In the genomic region with DNA sequence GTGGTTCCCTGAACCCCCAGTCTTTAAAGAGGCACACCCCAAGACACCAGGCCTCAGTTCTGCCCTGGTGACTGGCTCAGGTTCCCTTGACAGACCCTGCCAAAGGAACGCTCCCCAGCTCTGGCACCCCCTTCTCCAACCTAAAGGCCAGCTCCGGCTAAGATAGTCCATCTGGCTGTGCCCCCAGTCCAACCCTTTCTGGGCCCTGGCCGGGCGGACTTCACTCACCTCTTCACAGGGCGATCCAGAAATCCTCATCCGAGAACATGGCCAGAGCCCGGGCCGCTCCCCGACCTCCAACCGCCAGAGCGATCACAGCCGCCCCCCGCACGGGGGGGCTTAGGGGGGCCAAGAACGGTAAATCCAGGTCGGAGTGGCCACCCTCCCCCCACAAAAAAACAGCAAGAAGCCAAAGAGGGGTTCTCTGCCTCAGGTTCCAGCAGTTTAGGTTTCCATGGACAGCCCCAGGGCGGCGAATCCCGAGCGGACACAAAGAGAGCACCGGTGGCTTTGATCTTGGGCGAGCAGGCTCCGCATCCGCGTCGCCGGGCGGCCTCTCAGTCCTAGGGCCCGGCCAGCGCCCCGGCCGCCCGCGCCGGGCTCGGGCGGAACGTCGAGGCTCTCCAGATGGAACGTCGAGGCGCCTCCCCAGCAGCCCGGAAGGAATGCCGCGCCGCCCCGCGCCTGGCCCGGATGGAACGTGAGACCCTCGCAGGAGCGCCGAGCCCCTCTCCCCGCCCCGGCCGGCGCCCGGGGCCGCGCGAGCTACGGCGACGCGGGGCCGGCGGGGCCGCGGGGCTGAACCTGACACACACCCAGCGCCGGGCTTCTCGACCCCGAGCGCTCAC, we compare ENCODE assay signal across 8 cellular contexts. TPM values are rescaled to one million over a fixed set of nuclear protein-coding genes. Genes with fewer than 3 reads are reported as not detected.
A peak's percentile ranks its signal among the peaks of the same experiment; 100 is the strongest.
DNase-seq lines count a peak whose midpoint lies in the region; ATAC-seq and TF ChIP-seq lines count a peak whose summit lies in the region.

No MANE protein-coding gene starts in this region.

- peaks cover 70% of the 10 kb centered on the region for H3K79me2 ChIP-seq in Karpas-422 (ENCODE audit: low read length)

- H3K27ac ChIP-seq in Karpas-422 (ENCODE audit: low read length) (peak overlapping the region; percentile 84), skin epidermis (peak overlapping the region; percentile 96 to 100 (median 99))

- CTCF ChIA-PET in Calu3 (lab: Charles Lee): interaction anchor here (1.0 kb wide), 1 partner anchor 61 kb away, joined by 3 read pairs; no protein-coding TSS in a partner anchor

- H3K4me1 ChIP-seq in Karpas-422 (ENCODE audit: low read length) (peaks cover 61% of the 10 kb centered on the region), adipocyte (ENCODE audit: control insufficient read depth, insufficient read depth, low read length) (peaks cover 52% of the 10 kb centered on the region)

- peak overlapping the region; percentile 77 for H3K27ac Mint-ChIP-seq in Calu3 (ENCODE audit: unreplicated experiment)

- H3K27me3 ChIP-seq in Karpas-422 (ENCODE audit: low read length): no peaks in the 10 kb centered on the region
- H3K27me3 ChIP-seq in adipocyte (replicated peaks; ENCODE audit: control insufficient read depth, insufficient read depth, low read length): no peaks in the 10 kb centered on the region

- H3K4me3 ChIP-seq in Karpas-422 (ENCODE audit: low read length): peak overlapping the region; percentile 95
- peak overlapping the region; percentile 90 for H3K4me3 ChIP-seq in adipocyte (ENCODE audit: low read length)
- H3K4me3 ChIP-seq in iPS-11a (ENCODE audit: low read depth, low read length): peak overlapping the region; percentile 91
- peak overlapping the region; percentile 76 to 97 (median 93) for H3K4me3 ChIP-seq in skin epidermis

- BruUV-seq in Calu3 (replicated peaks; lab: Mats Ljungman, UMichigan): TSS peak; percentile 20

- H3K36me3 ChIP-seq in Karpas-422 (ENCODE audit: insufficient read depth, low read length) (peaks cover 9% of the 10 kb centered on the region), adipocyte (ENCODE audit: control insufficient read depth, insufficient read depth, low read length, severe bottlenecking) (peaks cover 7% of the 10 kb centered on the region)

- H3K4me1 Mint-ChIP-seq in Calu3 (ENCODE audit: low read depth, unreplicated experiment): peaks cover 32% of the 10 kb centered on the region

- H3K27me3 Mint-ChIP-seq in Calu3 (ENCODE audit: unreplicated experiment): no peaks in the 10 kb centered on the region

- intact Hi-C loops in Calu3 (cut with micrococcal nuclease; ENCODE audit: unreplicated experiment): no loop called here

- no peaks in the 10 kb centered on the region for H3K9me2 ChIP-seq in Karpas-422 (replicated peaks; ENCODE audit: insufficient read depth, low read length)

- H3K9ac ChIP-seq in Karpas-422 (ENCODE audit: low read length) (peak overlapping the region; percentile 96), adipocyte (ENCODE audit: low read length) (peak overlapping the region; percentile 96)

- peak overlapping the region; percentile 95 for H3K4me2 ChIP-seq in Karpas-422 (ENCODE audit: low read depth, low read length, poor library complexity, severe bottlenecking)

- peaks cover 42% of the 10 kb centered on the region for H3K36me3 Mint-ChIP-seq in Calu3 (ENCODE audit: insufficient read depth, unreplicated experiment)

- peaks cover 48% of the 10 kb centered on the region for H4K20me1 ChIP-seq in Karpas-422 (ENCODE audit: insufficient read depth, low read depth, low read length)

- DNase-seq in Calu3: peak; percentile 13
- peak; percentile 69 for DNase-seq in Karpas-422
- DNase-seq in adipocyte (ENCODE audit: low read depth): peak; percentile 66
- DNase-seq in NCI-H2227 (lab: John Stamatoyannopoulos, UW; ENCODE audit: unreplicated experiment): no peak

- no peak overlapping the region for H2AFZ ChIP-seq in Karpas-422 (ENCODE audit: low read length)

- no peak for TF ChIP-seq CTCF in Calu3 (IDR thresholded peaks at IDR 0.05; ENCODE audit: unreplicated experiment)

- H3K9me3 ChIP-seq in Karpas-422 (ENCODE audit: low read length): no peaks in the 10 kb centered on the region
- no peaks in the 10 kb centered on the region for H3K9me3 ChIP-seq in adipocyte (ENCODE audit: control insufficient read depth, low read length)

- H3K9me3 Mint-ChIP-seq in Calu3 (ENCODE audit: low read depth, unreplicated experiment): no peaks in the 10 kb centered on the region

- H3K4me3 Mint-ChIP-seq in Calu3 (ENCODE audit: low read depth, unreplicated experiment): peak overlapping the region; percentile 79

- ATAC-seq in GM21447 (IDR thresholded peaks at IDR 0.05; ENCODE audit: unreplicated experiment) (peak; percentile 7), GM19328 (IDR thresholded peaks at IDR 0.05; ENCODE audit: unreplicated experiment) (no peak)

RNA-seq across cellular contexts. Expression of a gene that starts 1.0 kb away (rescaled TPM):
- 72.9 and 79.7 TPM in 2 replicates for total RNA-seq in Calu3 (2022)
- 29.6 and 42.6 TPM in 2 replicates for total RNA-seq in Karpas-422 (2014; rRNA removed; shearing (Covaris generic); ENCODE audit: low replicate concordance)

RNA-seq across cellular contexts. Expression of a gene that starts 10.2 kb away (rescaled TPM):
- total RNA-seq in Calu3 (2022): 2.0 and 2.6 TPM in 2 replicates
- total RNA-seq in Karpas-422 (2014; rRNA removed; shearing (Covaris generic); ENCODE audit: low replicate concordance): 4.1 and 5.1 TPM in 2 replicates

RNA-seq across cellular contexts. Expression of a gene that starts 35.0 kb away (rescaled TPM):
- total RNA-seq in Calu3 (2022): not detected in 2 replicates
- total RNA-seq in Karpas-422 (2014; rRNA removed; shearing (Covaris generic); ENCODE audit: low replicate concordance): 0.26 and 0.36 TPM in 2 replicates

RNA-seq across cellular contexts. Expression of a gene that starts 41.0 kb away (rescaled TPM):
- 34.2 and 36.9 TPM in 2 replicates for total RNA-seq in Calu3 (2022)
- 35.1 and 47.5 TPM in 2 replicates for total RNA-seq in Karpas-422 (2014; rRNA removed; shearing (Covaris generic); ENCODE audit: low replicate concordance)

RNA-seq across cellular contexts. Expression of a gene that starts 51.0 kb away (rescaled TPM):
- 23.3 and 26.4 TPM in 2 replicates for total RNA-seq in Calu3 (2022)
- total RNA-seq in Karpas-422 (2014; rRNA removed; shearing (Covaris generic); ENCODE audit: low replicate concordance): 17.5 and 46.8 TPM in 2 replicates
